In the genomic region with DNA sequence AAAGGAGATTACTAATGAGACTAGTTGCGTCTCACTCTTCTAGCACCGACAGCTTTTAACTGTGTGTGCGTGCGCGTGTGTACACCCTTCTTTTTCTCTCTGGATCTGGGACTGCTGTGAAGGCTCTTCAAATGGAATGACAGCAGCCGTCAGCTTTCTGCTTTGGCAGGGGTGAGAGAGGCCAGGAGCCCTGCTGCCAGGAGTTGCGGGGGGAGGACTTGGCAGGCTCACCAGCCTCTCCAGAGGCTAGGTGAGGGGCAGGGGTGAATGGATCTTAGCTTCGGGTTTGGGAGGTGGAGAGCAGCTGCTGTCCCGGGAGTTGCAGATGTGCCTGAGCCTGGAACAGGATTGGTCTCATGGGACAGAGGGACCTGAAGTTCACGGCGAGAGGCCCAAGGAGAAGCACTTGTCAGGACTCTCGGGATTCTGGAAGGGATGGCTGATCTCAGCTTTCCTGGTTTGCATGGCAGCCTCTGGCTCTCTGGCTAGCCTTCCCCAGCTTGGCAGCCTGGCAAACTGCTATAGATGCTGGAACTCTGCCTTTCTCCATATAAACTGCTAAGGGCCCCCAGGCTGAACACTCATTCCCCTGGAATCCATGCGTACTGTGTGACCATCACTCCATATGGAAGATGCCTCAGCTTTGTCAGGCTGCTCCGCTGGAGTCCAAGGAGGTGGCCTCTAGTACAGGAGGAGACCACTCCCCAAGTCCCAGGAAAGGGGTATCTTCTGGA, we compare ENCODE assay signal across 12 cellular contexts. TPM values are rescaled to one million over a fixed set of nuclear protein-coding genes. Genes with fewer than 3 reads are reported as not detected.
A peak's percentile ranks its signal among the peaks of the same experiment; 100 is the strongest.
DNase-seq lines count a peak whose midpoint lies in the region; ATAC-seq and TF ChIP-seq lines count a peak whose summit lies in the region.
"Had no signal": no experiment of that assay in that cellular context is flagged by ENCODE, and none has a peak within 500 bp of the region (broad histone marks: within the 10 kb centered on the region; RNA-seq: fewer than 3 reads in every experiment).

No MANE protein-coding gene starts in this region.

- POLR2A ChIA-PET in activated CD4-positive, alpha-beta memory T cell treated with anti-CD3 and anti-CD28 coated beads for 36 hours (lab: Charles Lee) = interaction anchor here (1.3 to 1.5 kb wide), 2 partner anchors 15 to 303 kb away, joined by 3 to 4 read pairs; a partner anchor contains a TSS

- intact Hi-C loops in activated CD4-positive, alpha-beta memory T cell treated with anti-CD3 and anti-CD28 coated beads for 36 hours (cut with micrococcal nuclease) = loop anchor here (10.0 kb wide), 1 partner anchor 367 kb away; a partner anchor contains a TSS
- intact Hi-C loops in Right ventricle myocardium superior (cut with DNase I) (loop anchor here (10.0 kb wide), 1 partner anchor 303 kb away; a partner anchor contains a TSS), sigmoid colon (cut with DNase I) (no loop called here), right lobe of liver (cut with DNase I) (no loop called here)

- no peak overlapping the region for H3K4me3 ChIP-seq in GM23248
- H3K4me3 ChIP-seq in sigmoid colon = no peak overlapping the region
- H3K4me3 ChIP-seq in right lobe of liver = no peak overlapping the region
- no peak overlapping the region for H3K4me3 ChIP-seq in brain microvascular endothelial cell (ENCODE audit: low read depth, low read length)

- H3K27me3 ChIP-seq in GM23248 (replicated peaks; ENCODE audit: insufficient read depth) (no peaks in the 10 kb centered on the region), sigmoid colon (no peaks in the 10 kb centered on the region), right lobe of liver (no peaks in the 10 kb centered on the region), brain microvascular endothelial cell (replicated peaks) (no peaks in the 10 kb centered on the region)

- H3F3A ChIP-seq in GM23248 (ENCODE audit: insufficient read depth) = no peaks in the 10 kb centered on the region

- no peak for TF ChIP-seq EP300 in sigmoid colon (IDR thresholded peaks at IDR 0.05)

- H3K9ac ChIP-seq in GM23248 = no peak overlapping the region

- TF ChIP-seq POLR2A in sigmoid colon (IDR thresholded peaks at IDR 0.05) (no peak), right lobe of liver (IDR thresholded peaks at IDR 0.05) (no peak)

- no peaks in the 10 kb centered on the region for H3K9me2 ChIP-seq in GM23248 (ENCODE audit: insufficient read depth)

- ATAC-seq in Right ventricle myocardium superior (ENCODE audit: poor library complexity) = peak; percentile 71
- ATAC-seq in right lobe of liver = no peak

- H3K9me3 Mint-ChIP-seq in activated CD4-positive, alpha-beta memory T cell treated with anti-CD3 and anti-CD28 coated beads for 36 hours = no peaks in the 10 kb centered on the region

- peaks cover 12% of the 10 kb centered on the region; the same call in 1 of the 2 replicates for H3K4me1 ChIP-seq in GM23248 (ENCODE audit: insufficient read depth)
- peaks cover 0 to 11% (median 4%) of the 10 kb centered on the region in 4 donors for H3K4me1 ChIP-seq in sigmoid colon
- H3K4me1 ChIP-seq in right lobe of liver = no peaks in the 10 kb centered on the region

- H4K20me1 ChIP-seq in GM23248 (ENCODE audit: insufficient read depth) = no peaks in the 10 kb centered on the region

- DNase-seq in GM23248 = peak; percentile 39
- no peak for DNase-seq in activated CD4-positive, alpha-beta memory T cell treated with anti-CD3 and anti-CD28 coated beads for 36 hours
- peak; percentile 68 for DNase-seq in Right ventricle myocardium superior
- no peak for DNase-seq in sigmoid colon
- no peak for DNase-seq in ureter (ENCODE audit: low spot score)
- no peak for DNase-seq in right lobe of liver
- DNase-seq in brain microvascular endothelial cell = no peak
- DNase-seq in stimulated activated CD4-positive, alpha-beta T cell treated with anti-CD3 and anti-CD28 coated beads, Interleukin-12 subunit alpha, Interleukin-12 subunit beta, amount 100 ng/mL, for 4 hours = no peak
- DNase-seq: DMS79, H7, NCI-H1092 treated with DMSO at 0.1 percent for 48 hours, RPMI8226 had no signal

- H3K36me3 ChIP-seq in GM23248 (ENCODE audit: low read depth) (no peaks in the 10 kb centered on the region), sigmoid colon (peaks cover 7 to 81% (median 36%) of the 10 kb centered on the region in 4 donors), right lobe of liver (peaks cover 0 to 35% (median 7%) of the 10 kb centered on the region in 4 donors), brain microvascular endothelial cell (replicated peaks) (peaks cover 2% of the 10 kb centered on the region)

- in situ Hi-C loops in GM23248 (cut with MboI) (no loop called here), brain microvascular endothelial cell (cut with HindIII; ENCODE audit: low pct_ligation_motif_present, low sequenced_read_pairs) (no loop called here)

- no peak overlapping the region for H2AFZ ChIP-seq in GM23248

- H3K9me3 ChIP-seq in GM23248 (ENCODE audit: low read depth) (no peaks in the 10 kb centered on the region), sigmoid colon (no peaks in the 10 kb centered on the region), right lobe of liver (no peaks in the 10 kb centered on the region)

- TF ChIP-seq CTCF in sigmoid colon (IDR thresholded peaks at IDR 0.05) (no peak), right lobe of liver (IDR thresholded peaks at IDR 0.05) (no peak), brain microvascular endothelial cell (IDR thresholded peaks at IDR 0.05; ENCODE audit: low read depth, low read length, missing control alignments) (no peak)

- CTCF ChIA-PET in activated CD4-positive, alpha-beta memory T cell treated with anti-CD3 and anti-CD28 coated beads for 36 hours (lab: Charles Lee) = interaction anchor here (1.1 to 3.1 kb wide), 5 partner anchors 13 to 186 kb away, joined by 3 to 14 read pairs (median 5); no protein-coding TSS in a partner anchor

- H3K27ac ChIP-seq in GM23248 = no peak overlapping the region
- H3K27ac ChIP-seq in sigmoid colon = peak overlapping the region in 3 of 4 donors; percentile 4 to 73 (median 39)
- H3K27ac ChIP-seq in right lobe of liver = no peak overlapping the region
- H3K27ac ChIP-seq in brain microvascular endothelial cell = no peak overlapping the region

- peaks cover 14% of the 10 kb centered on the region for H3K79me2 ChIP-seq in GM23248 (ENCODE audit: insufficient read depth)

- peak overlapping the region; percentile 91 for H3K27ac Mint-ChIP-seq in activated CD4-positive, alpha-beta memory T cell treated with anti-CD3 and anti-CD28 coated beads for 36 hours

- H3K36me3 Mint-ChIP-seq in activated CD4-positive, alpha-beta memory T cell treated with anti-CD3 and anti-CD28 coated beads for 36 hours = peaks cover 40% of the 10 kb centered on the region

- WGBS in GM23248 (ENCODE audit: low coverage in 1 of 2, low lambda C conversion rate in 2 of 2, missing lambda C conversion rate in 2 of 2), 2 experiments = 86 to 91% methylated on average over 14 of the region's 14 CpGs
- WGBS in sigmoid colon, 2 donors = 90 to 93% methylated on average over 14 of the region's 14 CpGs
- 80% methylated on average over 9 of the region's 14 CpGs for WGBS in right lobe of liver (ENCODE audit: insufficient coverage, low coverage, low lambda C conversion rate, missing lambda C conversion rate)

- H3K4me3 Mint-ChIP-seq in activated CD4-positive, alpha-beta memory T cell treated with anti-CD3 and anti-CD28 coated beads for 36 hours = no peak overlapping the region

- peaks cover 62% of the 10 kb centered on the region for H3K4me1 Mint-ChIP-seq in activated CD4-positive, alpha-beta memory T cell treated with anti-CD3 and anti-CD28 coated beads for 36 hours (ENCODE audit: low read depth)

- H3K27me3 Mint-ChIP-seq in activated CD4-positive, alpha-beta memory T cell treated with anti-CD3 and anti-CD28 coated beads for 36 hours = no peaks in the 10 kb centered on the region

- no peak overlapping the region for H3K4me2 ChIP-seq in GM23248 (ENCODE audit: unreplicated experiment)

RNA-seq across cellular contexts. Expression of a gene that starts 16.6 kb away (rescaled TPM):
- 77.9 and 89.8 TPM in 2 replicates for total RNA-seq in GM23248 (2014; rRNA removed; shearing (Covaris generic))
- 66.7 and 74.9 TPM in 2 replicates for polyA plus RNA-seq in GM23248 (2016; fragmentation: Nextera tagmentation; extraction: Ambion mirVana)
- total RNA-seq in activated CD4-positive, alpha-beta memory T cell treated with anti-CD3 and anti-CD28 coated beads for 36 hours = 10 to 100 TPM; 44.9 to 45.2 TPM
- 34.7 TPM for total RNA-seq in Right ventricle myocardium superior
- total RNA-seq in sigmoid colon = 10 to 100 TPM; 43.2 to 72.4 (median 70.2) TPM
- polyA plus RNA-seq in sigmoid colon = 10 to 100 TPM; 23.4 to 79.7 (median 30.7) TPM
- 52.7 TPM for total RNA-seq in ureter
- 10 to 100 TPM; 26.5 to 67.0 (median 40.8) TPM for total RNA-seq in right lobe of liver

RNA-seq across cellular contexts. Expression of a gene that starts 19.2 kb away (rescaled TPM):
- total RNA-seq in GM23248 (2014; rRNA removed; shearing (Covaris generic)) = 1.1 TPM in 1 of 2 replicates, not detected in the other
- polyA plus RNA-seq in GM23248 (2016; fragmentation: Nextera tagmentation; extraction: Ambion mirVana) (not detected in 2 replicates), sigmoid colon (under 1 TPM in 1 of 3 donors, not detected in 2; 0.13 TPM)
- total RNA-seq in activated CD4-positive, alpha-beta memory T cell treated with anti-CD3 and anti-CD28 coated beads for 36 hours = under 1 TPM; 0.22 to 0.29 TPM
- total RNA-seq in Right ventricle myocardium superior (0.08 TPM), sigmoid colon (1 to 10 TPM in 1 of 4 donors, under 1 TPM in 2, not detected in 1; under 0.01 to 1.3 (median 0.14) TPM), ureter (0.23 TPM), right lobe of liver (1 to 10 TPM in 1 of 6 experiments, not detected in 5; 1.2 TPM)

Comparison
In these comparisons a context has a peak if more than half of its experiments do, and no peak if none do; other contexts are left out.
1. DNase-seq: peak in GM23248 (single experiment) and Right ventricle myocardium superior (single experiment); none in activated CD4-positive, alpha-beta memory T cell treated with anti-CD3 and anti-CD28 coated beads for 36 hours (single experiment), sigmoid colon (single experiment), ureter (single experiment), right lobe of liver (0 of 3), brain microvascular endothelial cell (single experiment) and stimulated activated CD4-positive, alpha-beta T cell treated with anti-CD3 and anti-CD28 coated beads, Interleukin-12 subunit alpha, Interleukin-12 subunit beta, amount 100 ng/mL, for 4 hours (single experiment).
2. H3K27ac ChIP-seq: peak in sigmoid colon (3 of 4); none in GM23248 (single experiment), right lobe of liver (0 of 3) and brain microvascular endothelial cell (single experiment).
3. intact Hi-C loops: an anchor here in activated CD4-positive, alpha-beta memory T cell treated with anti-CD3 and anti-CD28 coated beads for 36 hours (10.0 kb wide) and Right ventricle myocardium superior (10.0 kb wide); none called in sigmoid colon and right lobe of liver.